In genomic region chr15:40847225-40847961, GRCh38 we compare ENCODE assay signal across 1 cellular context.
TF ChIP-seq lines count a peak whose summit lies in the region.

No MANE protein-coding gene starts in this region.

TF ChIP-seq in H1, 55 proteins besides CTCF, POLR2A, EP300 and RAD21:
- TF ChIP-seq SUZ12 (IDR thresholded peaks at IDR 0.05; ENCODE audit: low read length): no peak
- TF ChIP-seq TEAD4 (IDR thresholded peaks at IDR 0.05; ENCODE audit: low read depth, low read length): 0 out of 2 replicates have a peak, but pooled peaks have one; percentile 17
- no peak for TF ChIP-seq EZH2 (IDR thresholded peaks at IDR 0.05; ENCODE audit: low read depth, low read length, severe bottlenecking)
- TF ChIP-seq YY1 (IDR thresholded peaks at IDR 0.05; ENCODE audit: low read depth, low read length): no peak
- no peak for TF ChIP-seq SP4 (IDR thresholded peaks at IDR 0.05; ENCODE audit: low read length)
- TF ChIP-seq RFX5 (IDR thresholded peaks at IDR 0.05; ENCODE audit: borderline replicate concordance, low read depth, low read length): no peak
- TF ChIP-seq MAFK (IDR thresholded peaks at IDR 0.05; ENCODE audit: low read depth, low read length): no peak
- TF ChIP-seq SIN3A (conservative IDR thresholded peaks at IDR 0.05 in 1 of 2, IDR thresholded peaks at IDR 0.05 in 1 of 2; ENCODE audit: low read depth in 1 of 2, low read length in 2 of 2): 0 out of 4 replicates have a peak, but pooled peaks of 1 of the 2 experiments have one; percentile 37
- TF ChIP-seq JUND (IDR thresholded peaks at IDR 0.05; ENCODE audit: low read length): no peak
- TF ChIP-seq, protein P1, sequence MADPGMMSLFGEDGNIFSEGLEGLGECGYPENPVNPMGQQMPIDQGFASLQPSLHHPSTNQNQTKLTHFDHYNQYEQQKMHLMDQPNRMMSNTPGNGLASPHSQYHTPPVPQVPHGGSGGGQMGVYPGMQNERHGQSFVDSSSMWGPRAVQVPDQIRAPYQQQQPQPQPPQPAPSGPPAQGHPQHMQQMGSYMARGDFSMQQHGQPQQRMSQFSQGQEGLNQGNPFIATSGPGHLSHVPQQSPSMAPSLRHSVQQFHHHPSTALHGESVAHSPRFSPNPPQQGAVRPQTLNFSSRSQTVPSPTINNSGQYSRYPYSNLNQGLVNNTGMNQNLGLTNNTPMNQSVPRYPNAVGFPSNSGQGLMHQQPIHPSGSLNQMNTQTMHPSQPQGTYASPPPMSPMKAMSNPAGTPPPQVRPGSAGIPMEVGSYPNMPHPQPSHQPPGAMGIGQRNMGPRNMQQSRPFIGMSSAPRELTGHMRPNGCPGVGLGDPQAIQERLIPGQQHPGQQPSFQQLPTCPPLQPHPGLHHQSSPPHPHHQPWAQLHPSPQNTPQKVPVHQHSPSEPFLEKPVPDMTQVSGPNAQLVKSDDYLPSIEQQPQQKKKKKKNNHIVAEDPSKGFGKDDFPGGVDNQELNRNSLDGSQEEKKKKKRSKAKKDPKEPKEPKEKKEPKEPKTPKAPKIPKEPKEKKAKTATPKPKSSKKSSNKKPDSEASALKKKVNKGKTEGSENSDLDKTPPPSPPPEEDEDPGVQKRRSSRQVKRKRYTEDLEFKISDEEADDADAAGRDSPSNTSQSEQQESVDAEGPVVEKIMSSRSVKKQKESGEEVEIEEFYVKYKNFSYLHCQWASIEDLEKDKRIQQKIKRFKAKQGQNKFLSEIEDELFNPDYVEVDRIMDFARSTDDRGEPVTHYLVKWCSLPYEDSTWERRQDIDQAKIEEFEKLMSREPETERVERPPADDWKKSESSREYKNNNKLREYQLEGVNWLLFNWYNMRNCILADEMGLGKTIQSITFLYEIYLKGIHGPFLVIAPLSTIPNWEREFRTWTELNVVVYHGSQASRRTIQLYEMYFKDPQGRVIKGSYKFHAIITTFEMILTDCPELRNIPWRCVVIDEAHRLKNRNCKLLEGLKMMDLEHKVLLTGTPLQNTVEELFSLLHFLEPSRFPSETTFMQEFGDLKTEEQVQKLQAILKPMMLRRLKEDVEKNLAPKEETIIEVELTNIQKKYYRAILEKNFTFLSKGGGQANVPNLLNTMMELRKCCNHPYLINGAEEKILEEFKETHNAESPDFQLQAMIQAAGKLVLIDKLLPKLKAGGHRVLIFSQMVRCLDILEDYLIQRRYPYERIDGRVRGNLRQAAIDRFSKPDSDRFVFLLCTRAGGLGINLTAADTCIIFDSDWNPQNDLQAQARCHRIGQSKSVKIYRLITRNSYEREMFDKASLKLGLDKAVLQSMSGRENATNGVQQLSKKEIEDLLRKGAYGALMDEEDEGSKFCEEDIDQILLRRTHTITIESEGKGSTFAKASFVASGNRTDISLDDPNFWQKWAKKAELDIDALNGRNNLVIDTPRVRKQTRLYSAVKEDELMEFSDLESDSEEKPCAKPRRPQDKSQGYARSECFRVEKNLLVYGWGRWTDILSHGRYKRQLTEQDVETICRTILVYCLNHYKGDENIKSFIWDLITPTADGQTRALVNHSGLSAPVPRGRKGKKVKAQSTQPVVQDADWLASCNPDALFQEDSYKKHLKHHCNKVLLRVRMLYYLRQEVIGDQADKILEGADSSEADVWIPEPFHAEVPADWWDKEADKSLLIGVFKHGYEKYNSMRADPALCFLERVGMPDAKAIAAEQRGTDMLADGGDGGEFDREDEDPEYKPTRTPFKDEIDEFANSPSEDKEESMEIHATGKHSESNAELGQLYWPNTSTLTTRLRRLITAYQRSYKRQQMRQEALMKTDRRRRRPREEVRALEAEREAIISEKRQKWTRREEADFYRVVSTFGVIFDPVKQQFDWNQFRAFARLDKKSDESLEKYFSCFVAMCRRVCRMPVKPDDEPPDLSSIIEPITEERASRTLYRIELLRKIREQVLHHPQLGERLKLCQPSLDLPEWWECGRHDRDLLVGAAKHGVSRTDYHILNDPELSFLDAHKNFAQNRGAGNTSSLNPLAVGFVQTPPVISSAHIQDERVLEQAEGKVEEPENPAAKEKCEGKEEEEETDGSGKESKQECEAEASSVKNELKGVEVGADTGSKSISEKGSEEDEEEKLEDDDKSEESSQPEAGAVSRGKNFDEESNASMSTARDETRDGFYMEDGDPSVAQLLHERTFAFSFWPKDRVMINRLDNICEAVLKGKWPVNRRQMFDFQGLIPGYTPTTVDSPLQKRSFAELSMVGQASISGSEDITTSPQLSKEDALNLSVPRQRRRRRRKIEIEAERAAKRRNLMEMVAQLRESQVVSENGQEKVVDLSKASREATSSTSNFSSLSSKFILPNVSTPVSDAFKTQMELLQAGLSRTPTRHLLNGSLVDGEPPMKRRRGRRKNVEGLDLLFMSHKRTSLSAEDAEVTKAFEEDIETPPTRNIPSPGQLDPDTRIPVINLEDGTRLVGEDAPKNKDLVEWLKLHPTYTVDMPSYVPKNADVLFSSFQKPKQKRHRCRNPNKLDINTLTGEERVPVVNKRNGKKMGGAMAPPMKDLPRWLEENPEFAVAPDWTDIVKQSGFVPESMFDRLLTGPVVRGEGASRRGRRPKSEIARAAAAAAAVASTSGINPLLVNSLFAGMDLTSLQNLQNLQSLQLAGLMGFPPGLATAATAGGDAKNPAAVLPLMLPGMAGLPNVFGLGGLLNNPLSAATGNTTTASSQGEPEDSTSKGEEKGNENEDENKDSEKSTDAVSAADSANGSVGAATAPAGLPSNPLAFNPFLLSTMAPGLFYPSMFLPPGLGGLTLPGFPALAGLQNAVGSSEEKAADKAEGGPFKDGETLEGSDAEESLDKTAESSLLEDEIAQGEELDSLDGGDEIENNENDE (IDR thresholded peaks at IDR 0.05; ENCODE audit: insufficient replicate concordance, low read length): no peak
- TF ChIP-seq SIRT6 (IDR thresholded peaks at IDR 0.05; ENCODE audit: low read length): no peak
- TF ChIP-seq HDAC2 (IDR thresholded peaks at IDR 0.05; ENCODE audit: borderline replicate concordance in 1 of 2, low read depth in 2 of 2, low read length in 2 of 2): no peak
- no peak for TF ChIP-seq BRCA1 (IDR thresholded peaks at IDR 0.05; ENCODE audit: low read depth, low read length)
- no peak for TF ChIP-seq KDM5A (IDR thresholded peaks at IDR 0.05; ENCODE audit: low read length)
- 0 out of 2 replicates have a peak, but pooled peaks have one; percentile 17 for TF ChIP-seq SP1 (IDR thresholded peaks at IDR 0.05; ENCODE audit: low read depth, low read length)
- TF ChIP-seq ZNF274 (IDR thresholded peaks at IDR 0.05; ENCODE audit: borderline replicate concordance, extremely low read depth, low read length): no peak
- TF ChIP-seq MAX (IDR thresholded peaks at IDR 0.05): no peak
